ENCODE assay signal across 18 cellular contexts in genomic region chr16:3755249-3755648, GRCh38. TPM values are rescaled to one million over a fixed set of nuclear protein-coding genes. Genes with fewer than 3 reads are reported as not detected.
DNase-seq lines count a peak whose midpoint lies in the region; ATAC-seq, FAIRE-seq and TF ChIP-seq lines count a peak whose summit lies in the region.
"Had no signal": no experiment of that assay in that cellular context is flagged by ENCODE, and none has a peak within 500 bp of the region (broad histone marks: within the 10 kb centered on the region; RNA-seq: fewer than 3 reads in every experiment).

No MANE protein-coding gene starts in this region.

- POLR2A ChIA-PET in HepG2 (lab: Yijun Ruan, JAX), result no interaction called here
- POLR2A ChIA-PET in activated CD8-positive, alpha-beta T cell treated with anti-CD3 and anti-CD28 coated beads for 36 hours (lab: Charles Lee), result no interaction called here

- no peak for DNase-seq in right lobe of liver
- DNase-seq in HepG2 (ENCODE audit: low spot score), result no peak
- peak; percentile 25 for DNase-seq in kidney tubule cell (ENCODE audit: low spot score)
- peak; percentile 8 for DNase-seq in sciatic nerve (ENCODE audit: low spot score)
- no peak for DNase-seq in aorta
- no peak for DNase-seq in activated CD8-positive, alpha-beta T cell treated with anti-CD3 and anti-CD28 coated beads for 36 hours
- DNase-seq: 8988T; AML-193; CD4-positive, alpha-beta T cell; DMS79; EL; H7 had no signal

- H2AFZ ChIP-seq in HepG2 (ENCODE audit: low read length), result no peak overlapping the region
- H2AFZ ChIP-seq: GM23338 had no signal

- FAIRE-seq in HepG2 (lab: Jason Lieb, UNC), result no peak
- FAIRE-seq: G401.6, GM12891 had no signal

- H3K4me1 ChIP-seq in right lobe of liver (peaks cover 0 to 17% (median 5%) of the 10 kb centered on the region in 4 donors), HepG2 (ENCODE audit: insufficient read depth, low read length) (no peaks in the 10 kb centered on the region), aorta (ENCODE audit: control insufficient read depth in 1 of 2, insufficient read depth in 2 of 2, low read length in 2 of 2) (peaks cover 0 to 4% of the 10 kb centered on the region in 2 donors)
- H3K4me1 ChIP-seq: BLaER1 treated with 17β-estradiol and CSF1 and Interleukin-3, amounts not matched to agents 10 nM and 100 nM had no signal

- no peaks in the 10 kb centered on the region for H3K27me3 Mint-ChIP-seq in activated CD8-positive, alpha-beta T cell treated with anti-CD3 and anti-CD28 coated beads for 36 hours
- H3K27me3 Mint-ChIP-seq: CD4-positive, alpha-beta T cell had no signal

- in situ Hi-C loops in HepG2 (cut with HindIII; ENCODE audit: extremely low pct_ligation_motif_present, low pct_unique_long_range_greater_than_20kb), result no loop called here

- intact Hi-C loops in right lobe of liver (cut with DNase I) (no loop called here), HepG2 (cut with micrococcal nuclease; ENCODE audit: unreplicated experiment) (no loop called here), sciatic nerve (cut with DNase I) (no loop called here), aorta (cut with DNase I) (no loop called here)
- intact Hi-C loops in activated CD8-positive, alpha-beta T cell treated with anti-CD3 and anti-CD28 coated beads for 36 hours (cut with micrococcal nuclease), result no loop called here

- H3K79me2 ChIP-seq in HepG2 (ENCODE audit: insufficient read depth, low read length), result no peaks in the 10 kb centered on the region

- H3K4me2 ChIP-seq in HepG2 (ENCODE audit: low read depth, low read length), result no peak overlapping the region
- H3K4me2 ChIP-seq: BLaER1 treated with 17β-estradiol and CSF1 and Interleukin-3, amounts not matched to agents 10 nM and 100 nM; GM23338 had no signal

- no peak overlapping the region for H3K27ac Mint-ChIP-seq in activated CD8-positive, alpha-beta T cell treated with anti-CD3 and anti-CD28 coated beads for 36 hours
- H3K27ac Mint-ChIP-seq: CD4-positive, alpha-beta T cell; GM23338 had no signal

- 36% methylated on average over 4 of the region's 4 CpGs for WGBS in right lobe of liver (ENCODE audit: insufficient coverage, low coverage, low lambda C conversion rate, missing lambda C conversion rate)
- WGBS in HepG2 (ENCODE audit: low lambda C conversion rate), result over 99% methylated on average over 4 of the region's 4 CpGs
- WGBS in aorta, 2 donors, result 59 to 63% methylated on average over 4 of the region's 4 CpGs

- TF ChIP-seq CTCF in right lobe of liver (IDR thresholded peaks at IDR 0.05), result no peak
- TF ChIP-seq CTCF in HepG2 (CRISPR knock-in tag; IDR thresholded peaks at IDR 0.05), result no peak
- TF ChIP-seq CTCF in activated CD8-positive, alpha-beta T cell treated with anti-CD3 and anti-CD28 coated beads for 36 hours (IDR thresholded peaks at IDR 0.05), result no peak

- no peak for TF ChIP-seq RAD21 in HepG2 (CRISPR knock-in tag; IDR thresholded peaks at IDR 0.05)

- no peaks in the 10 kb centered on the region for H3K9me3 Mint-ChIP-seq in activated CD8-positive, alpha-beta T cell treated with anti-CD3 and anti-CD28 coated beads for 36 hours
- H3K9me3 Mint-ChIP-seq: CD4-positive, alpha-beta T cell; GM23338 had no signal

- peaks cover 3% of the 10 kb centered on the region for H3K4me1 Mint-ChIP-seq in activated CD8-positive, alpha-beta T cell treated with anti-CD3 and anti-CD28 coated beads for 36 hours (ENCODE audit: low read depth)
- H3K4me1 Mint-ChIP-seq: GM23338 had no signal

- TF ChIP-seq POLR2A in right lobe of liver (IDR thresholded peaks at IDR 0.05) (no peak), HepG2 (IDR thresholded peaks at IDR 0.05; ENCODE audit: insufficient read depth in 1 of 2, low read depth in 2 of 2, low read length in 2 of 2) (no peak)

- BruUV-seq in HepG2 (replicated peaks; lab: Mats Ljungman, UMichigan), result no TSS peak

- H3K4me3 ChIP-seq in right lobe of liver, result no peak overlapping the region
- H3K4me3 ChIP-seq in HepG2 (replicated peaks in 1 of 3; ENCODE audit: insufficient read depth in 1 of 3, low read depth in 2 of 3, low read length in 3 of 3), result no peak overlapping the region
- no peak overlapping the region for H3K4me3 ChIP-seq in aorta (ENCODE audit: low read length in 2 of 2)
- H3K4me3 ChIP-seq: BLaER1 treated with 17β-estradiol and CSF1 and Interleukin-3, amounts not matched to agents 10 nM and 100 nM; GM23338 had no signal

- peak overlapping the region in 2 of 3 donors; percentile 4 to 15 for H3K27ac ChIP-seq in right lobe of liver
- no peak overlapping the region for H3K27ac ChIP-seq in HepG2 (ENCODE audit: extremely low read length, insufficient read depth, low read length)
- H3K27ac ChIP-seq in aorta (ENCODE audit: low read depth in 1 of 2, low read length in 2 of 2), result no peak overlapping the region
- H3K27ac ChIP-seq: BLaER1 treated with 17β-estradiol and CSF1 and Interleukin-3, amounts not matched to agents 10 nM and 100 nM had no signal

- H4K20me1 ChIP-seq in HepG2 (ENCODE audit: insufficient read depth, low read length), result no peaks in the 10 kb centered on the region

- H3K27me3 ChIP-seq in right lobe of liver (no peaks in the 10 kb centered on the region), HepG2 (ENCODE audit: control insufficient read depth in 1 of 2, insufficient read depth in 2 of 2, low read length in 2 of 2) (no peaks in the 10 kb centered on the region), aorta (ENCODE audit: control insufficient read depth in 1 of 2, insufficient read depth in 2 of 2, low read length in 1 of 2) (no peaks in the 10 kb centered on the region)
- H3K27me3 ChIP-seq: BLaER1 treated with 17β-estradiol and CSF1 and Interleukin-3, amounts not matched to agents 10 nM and 100 nM had no signal

- H3K9ac ChIP-seq in HepG2 (ENCODE audit: insufficient read depth, low read depth, low read length), result no peak overlapping the region
- H3K9ac ChIP-seq: BLaER1 treated with 17β-estradiol and CSF1 and Interleukin-3, amounts not matched to agents 10 nM and 100 nM had no signal

- CTCF ChIA-PET in HepG2 (lab: Yijun Ruan, JAX; ENCODE audit: low intra/inter-chr PET ratio, low total read pairs), result no interaction called here
- CTCF ChIA-PET in activated CD8-positive, alpha-beta T cell treated with anti-CD3 and anti-CD28 coated beads for 36 hours (lab: Charles Lee), result no interaction called here

- H3K9me3 ChIP-seq in right lobe of liver, result no peaks in the 10 kb centered on the region
- no peaks in the 10 kb centered on the region for H3K9me3 ChIP-seq in HepG2 (ENCODE audit: low read length)
- H3K9me3 ChIP-seq in aorta (ENCODE audit: control insufficient read depth, low read length), result no peaks in the 10 kb centered on the region
- H3K9me3 ChIP-seq: BLaER1 treated with 17β-estradiol and CSF1 and Interleukin-3, amounts not matched to agents 10 nM and 100 nM had no signal

- H3K36me3 Mint-ChIP-seq in activated CD8-positive, alpha-beta T cell treated with anti-CD3 and anti-CD28 coated beads for 36 hours (ENCODE audit: low read depth), result peaks cover 17% of the 10 kb centered on the region

- TF ChIP-seq EP300 in HepG2 (IDR thresholded peaks at IDR 0.05; ENCODE audit: low read depth in 2 of 2, low read length in 2 of 2) (no peak), HepG2 (CRISPR knock-in tag; IDR thresholded peaks at IDR 0.05; ENCODE audit: borderline replicate concordance) (no peak)

- peaks cover 0 to 39% (median 18%) of the 10 kb centered on the region in 4 donors for H3K36me3 ChIP-seq in right lobe of liver
- peaks cover 30 to 87% of the 10 kb centered on the region in 2 experiments for H3K36me3 ChIP-seq in HepG2 (replicated peaks in 1 of 2; ENCODE audit: control insufficient read depth in 1 of 2, insufficient read depth in 2 of 2, low read length in 2 of 2)
- peaks cover 3 to 4% of the 10 kb centered on the region in 2 donors for H3K36me3 ChIP-seq in aorta (ENCODE audit: control insufficient read depth in 1 of 2, insufficient read depth in 2 of 2, low read length in 1 of 2)

- H3K4me3 Mint-ChIP-seq in activated CD8-positive, alpha-beta T cell treated with anti-CD3 and anti-CD28 coated beads for 36 hours, result no peak overlapping the region
- H3K4me3 Mint-ChIP-seq: CD4-positive, alpha-beta T cell; GM23338 had no signal

- ATAC-seq in right lobe of liver (peak; percentile 70 to 84 (median 78)), HepG2 (no peak), SK-N-SH treated with all-trans-retinoic acid at 6 μM for 48 hours (no peak), sciatic nerve (no peak), GM18873 (IDR thresholded peaks at IDR 0.05; ENCODE audit: low FRiP score, unreplicated experiment) (no peak), aorta (ENCODE audit: low FRiP score) (no peak)
- no peak for ATAC-seq in activated CD8-positive, alpha-beta T cell treated with anti-CD3 and anti-CD28 coated beads for 36 hours
- ATAC-seq: GM23338 had no signal

TF ChIP-seq in SK-N-SH treated with all-trans-retinoic acid at 6 μM for 48 hours, 23 proteins besides CTCF, POLR2A, EP300 and RAD21 (continues in another document):
- TF ChIP-seq GLIS3 (CRISPR knock-in tag; IDR thresholded peaks at IDR 0.05) (no peak), RARB (CRISPR knock-in tag; IDR thresholded peaks at IDR 0.05) (no peak)

RNA-seq across cellular contexts. Expression of gene TRAP1, which starts 37.9 kb away (rescaled TPM):
- 100 to 1,000 TPM in 4 of 6 experiments, 10 to 100 TPM in 2; 93.4 to 169 (median 123) TPM for total RNA-seq in right lobe of liver
- total RNA-seq in HepG2 (2016; rRNA removed; fragmentation: Illumina TruSeq; extraction: Trizol), result 112 and 127 TPM in 2 replicates
- 28.9 and 31.8 TPM in 2 replicates for total RNA-seq in HepG2 (2016; cell fraction: cytosol; rRNA removed; fragmentation: Illumina TruSeq; extraction: Trizol; ENCODE audit: low read depth)
- 104 and 130 TPM in 2 replicates for total RNA-seq in HepG2 (2016; cell fraction: insoluble cytoplasmic fraction; rRNA removed; fragmentation: Illumina TruSeq; extraction: Trizol)
- 40.6 and 42.7 TPM in 2 replicates for total RNA-seq in HepG2 (2016; cell fraction: membrane; rRNA removed; fragmentation: Illumina TruSeq; extraction: Trizol)
- 81.3 and 97.5 TPM in 2 replicates for total RNA-seq in HepG2 (2016; cell fraction: nucleus; rRNA removed; fragmentation: Illumina TruSeq; extraction: Trizol)
- polyA plus RNA-seq in HepG2 (2011; rRNA removed), result 240 and 283 TPM in 2 replicates
- 125 and 163 TPM in 2 replicates for polyA plus RNA-seq in HepG2 (2011; cell fraction: cytosol; rRNA removed)
- polyA plus RNA-seq in HepG2 (2011; cell fraction: nucleus; rRNA removed), result 405 and 449 TPM in 2 replicates
- polyA plus RNA-seq in HepG2 (2012), result 173 and 189 TPM in 2 replicates
- polyA plus RNA-seq in HepG2 (2016; cell fraction: cytosol; fragmentation: Illumina TruSeq; extraction: Trizol; ENCODE audit: low read depth), result 15.5 and 18.4 TPM in 2 replicates
- 106 and 121 TPM in 2 replicates for polyA plus RNA-seq in HepG2 (2016; cell fraction: insoluble cytoplasmic fraction; fragmentation: Illumina TruSeq; extraction: Trizol; ENCODE audit: low read depth)
- polyA plus RNA-seq in HepG2 (2016; cell fraction: membrane; fragmentation: Illumina TruSeq; extraction: Trizol; ENCODE audit: low read depth), result 25.7 and 26.7 TPM in 2 replicates
- 169 and 193 TPM in 2 replicates for polyA plus RNA-seq in HepG2 (2016; cell fraction: nucleus; fragmentation: Illumina TruSeq; extraction: Trizol; ENCODE audit: insufficient read depth, low read depth)
- polyA minus RNA-seq in HepG2 (2011; rRNA and poly(A)+ RNA removed; ENCODE audit: low replicate concordance), result 623 and 697 TPM in 2 replicates
- 98.0 and 120 TPM in 2 replicates for polyA minus RNA-seq in HepG2 (2011; cell fraction: cytosol; rRNA and poly(A)+ RNA removed)
- 105 and 109 TPM in 2 replicates for polyA minus RNA-seq in HepG2 (2011; cell fraction: nucleus; rRNA and poly(A)+ RNA removed)
- 73.6 TPM for total RNA-seq in sciatic nerve
- 10 to 100 TPM; 57.7 to 59.5 TPM for total RNA-seq in aorta
- 100 to 1,000 TPM in 1 of 2 donors, 10 to 100 TPM in 1; 19.2 to 183 TPM for polyA plus RNA-seq in aorta
- total RNA-seq in activated CD8-positive, alpha-beta T cell treated with anti-CD3 and anti-CD28 coated beads for 36 hours, result 100 to 1,000 TPM; 343 to 379 TPM

Comparison
In these comparisons a context has a peak if more than half of its experiments do, and no peak if none do; other contexts are left out.
1. ATAC-seq: peak in right lobe of liver (4 of 4); none in HepG2 (single experiment), SK-N-SH treated with all-trans-retinoic acid at 6 μM for 48 hours (single experiment), sciatic nerve (single experiment), GM18873 (single experiment), aorta (single experiment) and activated CD8-positive, alpha-beta T cell treated with anti-CD3 and anti-CD28 coated beads for 36 hours (single experiment).
2. H3K27ac ChIP-seq: peak in right lobe of liver (2 of 3); none in HepG2 (single experiment) and aorta (0 of 2).
3. DNase-seq: peak in kidney tubule cell (single experiment) and sciatic nerve (single experiment); none in right lobe of liver (0 of 3), HepG2 (single experiment), aorta (0 of 2) and activated CD8-positive, alpha-beta T cell treated with anti-CD3 and anti-CD28 coated beads for 36 hours (single experiment).